14 cellular contexts compared by ENCODE assay signal in genomic region chr6:169811521-169812256, GRCh38.
A peak's percentile ranks its signal among the peaks of the same experiment; 100 is the strongest.
DNase-seq lines count a peak whose midpoint lies in the region; FAIRE-seq and TF ChIP-seq lines count a peak whose summit lies in the region.
"Had no signal": no experiment of that assay in that cellular context is flagged by ENCODE, and none has a peak within 500 bp of the region (broad histone marks: within the 10 kb centered on the region; RNA-seq: fewer than 3 reads in every experiment).

No MANE protein-coding gene starts in this region.

- WGBS in endodermal cell (ENCODE audit: insufficient coverage in 1 of 2, insufficient read length in 1 of 2), 2 experiments, result 82 to 92% methylated on average over 6 to 18 of the region's 18 CpGs
- no CpG with 5 or more reads among the region's 18 CpGs for WGBS in neuronal stem cell (ENCODE audit: extremely low coverage in 2 of 2, insufficient read length in 2 of 2, insufficient replicate concordance in 1 of 2), 2 donors

- H3K9ac ChIP-seq in HUES48 (ENCODE audit: low read depth, low read length) (no peak overlapping the region), endodermal cell (ENCODE audit: extremely low read depth, low read length, poor library complexity, severe bottlenecking) (no peak overlapping the region), neuronal stem cell (ENCODE audit: low read depth, low read length, poor library complexity) (peak overlapping the region; percentile 66)

- TF ChIP-seq CTCF in Caco-2 (IDR thresholded peaks at IDR 0.05; ENCODE audit: insufficient read depth in 1 of 2, low read depth in 1 of 2, low read length in 1 of 2, severe bottlenecking in 1 of 2, unreplicated experiment in 1 of 2), result no peak
- TF ChIP-seq CTCF in endodermal cell (conservative IDR thresholded peaks at IDR 0.05), result no peak

- no peaks in the 10 kb centered on the region for H3K27me3 Mint-ChIP-seq in Caco-2 (ENCODE audit: insufficient read depth, unreplicated experiment)
- H3K27me3 Mint-ChIP-seq in endodermal cell (ENCODE audit: insufficient read depth), result peaks cover 9% of the 10 kb centered on the region

- H3K9me3 Mint-ChIP-seq in Caco-2 (ENCODE audit: unreplicated experiment), result peaks cover 12% of the 10 kb centered on the region
- H3K9me3 Mint-ChIP-seq in endodermal cell, result peaks cover 20% of the 10 kb centered on the region

- CTCF ChIA-PET in Caco-2 (lab: Charles Lee), result interaction anchor here (0.5 to 1.9 kb wide), 2 partner anchors 13 to 449 kb away, joined by 3 to 9 read pairs; no protein-coding TSS in a partner anchor

- H3K4me1 Mint-ChIP-seq in Caco-2 (ENCODE audit: low read depth, unreplicated experiment), result peaks cover 42% of the 10 kb centered on the region
- H3K4me1 Mint-ChIP-seq in endodermal cell, result peaks cover 29% of the 10 kb centered on the region

- no peak overlapping the region for H3K4me2 ChIP-seq in neuronal stem cell (ENCODE audit: insufficient read depth, low read length, poor library complexity, severe bottlenecking)

- peaks cover 5% of the 10 kb centered on the region; the same call in 1 of the 2 replicates for H3K9me3 ChIP-seq in Caco-2
- no peaks in the 10 kb centered on the region for H3K9me3 ChIP-seq in HUES48 (ENCODE audit: control insufficient read depth, insufficient read depth, low read length)
- H3K9me3 ChIP-seq in endodermal cell (ENCODE audit: control insufficient read depth, low read length), result peaks cover 9% of the 10 kb centered on the region
- H3K9me3 ChIP-seq in neuronal stem cell (replicated peaks in 1 of 2; ENCODE audit: control insufficient read depth in 2 of 2, insufficient read depth in 1 of 2, low read depth in 1 of 2, low read length in 2 of 2), result peaks cover 0 to 3% of the 10 kb centered on the region in 2 donors

- no peak overlapping the region for H3K4me3 ChIP-seq in Caco-2 (ENCODE audit: low read depth, low read length)
- no peak overlapping the region for H3K4me3 ChIP-seq in HUES48 (ENCODE audit: low read depth, low read length)
- H3K4me3 ChIP-seq in endodermal cell (ENCODE audit: low read length), result peak overlapping the region; percentile 31
- H3K4me3 ChIP-seq in neuronal stem cell (ENCODE audit: low read length in 2 of 2), result no peak overlapping the region

- no peak for TF ChIP-seq POLR2A in GM12892 (IDR thresholded peaks at IDR 0.05; ENCODE audit: low read depth, low read length)

- H3K27ac ChIP-seq in HUES48 (ENCODE audit: low read depth, low read length) (peak overlapping the region; percentile 49), endodermal cell (ENCODE audit: low read depth, low read length) (no peak overlapping the region), neuronal stem cell (replicated peaks; ENCODE audit: low read length) (peak overlapping the region; percentile 63)
- H3K27ac ChIP-seq: C4-2B had no signal

- H3K36me3 ChIP-seq in Caco-2 (ENCODE audit: control insufficient read depth, insufficient read depth, low read length) (peaks cover 3% of the 10 kb centered on the region), HUES48 (ENCODE audit: control insufficient read depth, insufficient read depth, low read length) (no peaks in the 10 kb centered on the region), endodermal cell (ENCODE audit: control insufficient read depth, insufficient read depth, low read length) (no peaks in the 10 kb centered on the region), neuronal stem cell (replicated peaks in 1 of 2; ENCODE audit: control insufficient read depth in 2 of 2, insufficient read depth in 2 of 2, low read length in 2 of 2) (no peaks in the 10 kb centered on the region)

- H3K4me1 ChIP-seq in Caco-2 (peaks cover 33% of the 10 kb centered on the region), HUES48 (ENCODE audit: control insufficient read depth, insufficient read depth, low read length) (peaks cover 11% of the 10 kb centered on the region), endodermal cell (ENCODE audit: control insufficient read depth, insufficient read depth, low read length) (peaks cover 22% of the 10 kb centered on the region), neuronal stem cell (ENCODE audit: control insufficient read depth in 2 of 2, insufficient read depth in 1 of 2, low read depth in 1 of 2, low read length in 2 of 2) (peaks cover 0 to 17% of the 10 kb centered on the region in 2 donors)

- peaks cover 25% of the 10 kb centered on the region for H3K36me3 Mint-ChIP-seq in Caco-2 (ENCODE audit: insufficient read depth, unreplicated experiment)
- no peaks in the 10 kb centered on the region for H3K36me3 Mint-ChIP-seq in endodermal cell (ENCODE audit: low read depth)

- no peak overlapping the region for H4K8ac ChIP-seq in neuronal stem cell (ENCODE audit: low read depth, low read length)

- peak overlapping the region; percentile 94 for H3K4ac ChIP-seq in neuronal stem cell (ENCODE audit: low read length)

- no peak overlapping the region for H3K4me3 Mint-ChIP-seq in Caco-2 (ENCODE audit: unreplicated experiment)
- no peak overlapping the region for H3K4me3 Mint-ChIP-seq in endodermal cell

- H3K79me1 ChIP-seq in neuronal stem cell (ENCODE audit: low read depth, low read length), result no peaks in the 10 kb centered on the region

- peak overlapping the region; percentile 90 for H2BK5ac ChIP-seq in neuronal stem cell (ENCODE audit: low read length)

- H2BK15ac ChIP-seq in neuronal stem cell (ENCODE audit: low read length), result peak overlapping the region; percentile 95

- intact Hi-C loops in Caco-2 (cut with micrococcal nuclease; ENCODE audit: unreplicated experiment), result loop anchor here (1.0 to 5.0 kb wide), 2 partner anchors 20 to 481 kb away; partner anchors contain the start of gene DLL1

- no TSS peak for BruUV-seq in Caco-2 (replicated peaks; lab: Mats Ljungman, UMichigan)

- DNase-seq in Caco-2 (no peak), endodermal cell (peak; percentile 39), neuronal stem cell (ENCODE audit: low spot score) (no peak), DMS114 treated with DMSO at 0.1 percent for 48 hours (lab: John Stamatoyannopoulos, UW; ENCODE audit: unreplicated experiment) (no peak), GM12892 (ENCODE audit: insufficient read length) (no peak)
- DNase-seq in activated effector memory CD4-positive, alpha-beta T cell treated with Interleukin-2 at 50 U/mL for 16 hours, result no peak
- no peak for DNase-seq in effector CD4-positive, alpha-beta T cell
- DNase-seq: DMS153, H7, NCI-H187 treated with DMSO at 0.1 percent for 48 hours, NCI-H748 treated with DMSO at 0.1 percent for 48 hours, OCI-M1 had no signal

- peak overlapping the region; percentile 80 for H3K23ac ChIP-seq in neuronal stem cell (ENCODE audit: low read depth, low read length, poor library complexity)

- POLR2A ChIA-PET in Caco-2 (lab: Charles Lee), result interaction anchor here (1.3 to 3.2 kb wide), 2 partner anchors 12 to 21 kb away, joined by 5 to 51 read pairs; no protein-coding TSS in a partner anchor

- H3K27ac Mint-ChIP-seq in Caco-2 (ENCODE audit: unreplicated experiment), result peak overlapping the region; percentile 92
- peak overlapping the region; percentile 92 for H3K27ac Mint-ChIP-seq in endodermal cell

- no peak for FAIRE-seq in GM12892 (lab: Jason Lieb, UNC)

- no peaks in the 10 kb centered on the region for H3K27me3 ChIP-seq in Caco-2 (replicated peaks; ENCODE audit: control insufficient read depth, insufficient read depth, low read length)
- H3K27me3 ChIP-seq in HUES48 (ENCODE audit: control insufficient read depth, insufficient read depth, low read length), result peaks cover 2% of the 10 kb centered on the region; the same call in 1 of the 2 replicates
- peaks cover under 1% of the 10 kb centered on the region for H3K27me3 ChIP-seq in endodermal cell (ENCODE audit: control insufficient read depth, insufficient read depth, low read length, poor library complexity, severe bottlenecking)
- H3K27me3 ChIP-seq in neuronal stem cell (ENCODE audit: control insufficient read depth in 3 of 3, insufficient read depth in 3 of 3, low read depth in 1 of 3, low read length in 3 of 3), result no peaks in the 10 kb centered on the region

- H3K18ac ChIP-seq in neuronal stem cell (ENCODE audit: low read length), result peak overlapping the region; percentile 98

- H2BK12ac ChIP-seq in neuronal stem cell (ENCODE audit: low read length), result peak overlapping the region; percentile 99

- peak overlapping the region; percentile 96 for H2BK120ac ChIP-seq in neuronal stem cell (ENCODE audit: low read depth, low read length)

- H2AK5ac ChIP-seq in neuronal stem cell (ENCODE audit: low read depth, low read length), result peak overlapping the region; percentile 99

- no peak overlapping the region for H2AFZ ChIP-seq in neuronal stem cell (ENCODE audit: low read length)

- H4K91ac ChIP-seq in neuronal stem cell (ENCODE audit: low read depth, low read length, poor library complexity), result peak overlapping the region; percentile 96

- H3K14ac ChIP-seq in neuronal stem cell (ENCODE audit: low read length), result peak overlapping the region; percentile 67
